Comparison of ENCODE assay signal across 1 cellular context in the genomic region with DNA sequence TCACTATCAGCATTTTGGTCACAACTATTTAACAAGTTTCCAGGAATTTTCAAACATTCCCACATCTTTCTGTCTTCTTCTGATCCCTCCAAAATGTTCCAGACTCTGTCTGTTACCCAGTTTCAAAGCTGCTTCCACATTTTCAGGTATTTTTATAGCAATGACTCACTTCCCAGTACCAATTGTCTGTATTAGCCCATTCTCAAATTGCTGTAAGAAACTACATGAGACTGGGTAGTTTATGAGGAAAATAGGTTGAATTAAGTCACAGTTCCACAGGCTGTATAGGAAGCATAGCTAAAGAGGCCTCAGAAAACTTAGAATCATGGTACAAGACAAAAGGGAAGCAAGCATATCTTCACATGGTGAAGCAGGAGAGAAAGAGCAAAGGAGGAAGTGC.
TF ChIP-seq lines count a peak whose summit lies in the region.

No MANE protein-coding gene starts in this region.

TF ChIP-seq in GM23338, 12 proteins besides CTCF, POLR2A, EP300 and RAD21 (continued from another document):
- TF ChIP-seq ZNF462 (CRISPR knock-in tag; IDR thresholded peaks at IDR 0.05) (no peak), JUNB (IDR thresholded peaks at IDR 0.05; ENCODE audit: unreplicated experiment) (no peak), ZNF114 (CRISPR knock-in tag; IDR thresholded peaks at IDR 0.05) (no peak), EZH2phosphoT487 (IDR thresholded peaks at IDR 0.05; ENCODE audit: unreplicated experiment) (no peak), CREB1 (CRISPR knock-in tag; IDR thresholded peaks at IDR 0.05; ENCODE audit: low read depth) (no peak), NANOG (IDR thresholded peaks at IDR 0.05; ENCODE audit: borderline replicate concordance) (no peak), ETS1 (IDR thresholded peaks at IDR 0.05) (no peak), EZH2 (IDR thresholded peaks at IDR 0.05; ENCODE audit: low read depth, unreplicated experiment) (no peak), STAT1 (IDR thresholded peaks at IDR 0.05; ENCODE audit: unreplicated experiment) (no peak), POLR2AphosphoS5 (IDR thresholded peaks at IDR 0.05; ENCODE audit: low read depth) (no peak)
- TF ChIP-seq, protein P1, sequence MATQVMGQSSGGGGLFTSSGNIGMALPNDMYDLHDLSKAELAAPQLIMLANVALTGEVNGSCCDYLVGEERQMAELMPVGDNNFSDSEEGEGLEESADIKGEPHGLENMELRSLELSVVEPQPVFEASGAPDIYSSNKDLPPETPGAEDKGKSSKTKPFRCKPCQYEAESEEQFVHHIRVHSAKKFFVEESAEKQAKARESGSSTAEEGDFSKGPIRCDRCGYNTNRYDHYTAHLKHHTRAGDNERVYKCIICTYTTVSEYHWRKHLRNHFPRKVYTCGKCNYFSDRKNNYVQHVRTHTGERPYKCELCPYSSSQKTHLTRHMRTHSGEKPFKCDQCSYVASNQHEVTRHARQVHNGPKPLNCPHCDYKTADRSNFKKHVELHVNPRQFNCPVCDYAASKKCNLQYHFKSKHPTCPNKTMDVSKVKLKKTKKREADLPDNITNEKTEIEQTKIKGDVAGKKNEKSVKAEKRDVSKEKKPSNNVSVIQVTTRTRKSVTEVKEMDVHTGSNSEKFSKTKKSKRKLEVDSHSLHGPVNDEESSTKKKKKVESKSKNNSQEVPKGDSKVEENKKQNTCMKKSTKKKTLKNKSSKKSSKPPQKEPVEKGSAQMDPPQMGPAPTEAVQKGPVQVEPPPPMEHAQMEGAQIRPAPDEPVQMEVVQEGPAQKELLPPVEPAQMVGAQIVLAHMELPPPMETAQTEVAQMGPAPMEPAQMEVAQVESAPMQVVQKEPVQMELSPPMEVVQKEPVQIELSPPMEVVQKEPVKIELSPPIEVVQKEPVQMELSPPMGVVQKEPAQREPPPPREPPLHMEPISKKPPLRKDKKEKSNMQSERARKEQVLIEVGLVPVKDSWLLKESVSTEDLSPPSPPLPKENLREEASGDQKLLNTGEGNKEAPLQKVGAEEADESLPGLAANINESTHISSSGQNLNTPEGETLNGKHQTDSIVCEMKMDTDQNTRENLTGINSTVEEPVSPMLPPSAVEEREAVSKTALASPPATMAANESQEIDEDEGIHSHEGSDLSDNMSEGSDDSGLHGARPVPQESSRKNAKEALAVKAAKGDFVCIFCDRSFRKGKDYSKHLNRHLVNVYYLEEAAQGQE (IDR thresholded peaks at IDR 0.05; ENCODE audit: unreplicated experiment): no peak
